Comparison of ENCODE assay signal across 16 cellular contexts in the genomic region with DNA sequence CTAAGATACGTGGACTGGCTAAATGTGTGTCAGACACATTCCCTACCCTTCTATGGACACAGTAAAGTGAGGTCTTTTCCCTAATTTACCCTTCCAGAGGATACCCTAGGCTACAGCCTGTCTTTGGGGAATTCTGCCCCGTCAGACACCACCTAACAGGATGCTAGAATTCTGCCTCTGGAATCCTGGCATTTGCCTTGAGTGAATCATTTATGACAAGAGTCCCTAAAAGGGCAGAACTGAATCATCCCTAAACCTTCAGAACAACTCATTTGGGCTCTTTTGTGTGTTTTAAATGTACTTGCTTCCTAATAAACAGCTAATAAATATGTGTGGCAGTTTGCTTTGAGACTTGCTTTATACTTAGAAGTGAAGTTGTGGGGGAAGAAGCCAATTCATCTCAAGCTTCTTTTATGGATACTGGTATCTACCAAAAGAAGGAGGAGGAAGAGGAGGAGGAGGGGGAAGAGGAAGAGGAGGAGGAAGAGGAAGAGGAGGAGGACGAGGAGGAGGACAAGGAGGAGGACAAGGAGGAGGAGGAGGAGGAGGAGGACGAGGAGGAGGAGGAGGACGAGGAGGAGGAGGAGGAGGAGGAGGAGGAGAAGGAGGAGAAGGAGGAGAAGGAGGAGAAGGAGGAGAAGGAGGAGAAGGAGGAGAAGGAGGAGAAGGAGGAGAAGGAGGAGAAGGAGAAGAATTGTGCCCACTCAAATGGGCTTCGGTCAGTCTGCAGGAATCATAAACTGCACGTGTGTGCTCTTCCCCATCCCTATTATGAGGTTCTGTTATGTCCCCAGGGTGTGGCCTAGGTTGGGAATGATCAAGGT. TPM values are rescaled to one million over a fixed set of nuclear protein-coding genes. Genes with fewer than 3 reads are reported as not detected.
DNase-seq lines count a peak whose midpoint lies in the region; ATAC-seq, FAIRE-seq and TF ChIP-seq lines count a peak whose summit lies in the region.
"Had no signal": no experiment of that assay in that cellular context is flagged by ENCODE, and none has a peak within 500 bp of the region (broad histone marks: within the 10 kb centered on the region; RNA-seq: fewer than 3 reads in every experiment).

No MANE protein-coding gene starts in this region.

- no peak overlapping the region for H2AFZ ChIP-seq in endothelial cell of umbilical vein (ENCODE audit: low read depth, low read length)

- peaks cover 48% of the 10 kb centered on the region for H3K4me1 Mint-ChIP-seq in CD4-positive, alpha-beta T cell (ENCODE audit: low read depth)
- H3K4me1 Mint-ChIP-seq in CD8-positive, alpha-beta T cell (ENCODE audit: low read depth): peaks cover 31% of the 10 kb centered on the region

- H3K4me2 ChIP-seq in endothelial cell of umbilical vein (ENCODE audit: insufficient read depth, low read length): peak overlapping the region; percentile 10

- H3K4me1 ChIP-seq in endothelial cell of umbilical vein (ENCODE audit: control insufficient read depth, extremely low read depth, insufficient read depth, low read length) (peaks cover 42% of the 10 kb centered on the region), kidney (ENCODE audit: control insufficient read depth in 1 of 2, insufficient read depth in 1 of 2, low read depth in 1 of 2, low read length in 2 of 2) (peaks cover 0 to 2% of the 10 kb centered on the region in 2 donors)
- peaks cover 10% of the 10 kb centered on the region for H3K4me1 ChIP-seq in CD8-positive, alpha-beta T cell (ENCODE audit: insufficient read depth, low read length)
- H3K4me1 ChIP-seq: psoas muscle had no signal

- H3K36me3 ChIP-seq in endothelial cell of umbilical vein (ENCODE audit: control insufficient read depth in 2 of 2, extremely low read depth in 1 of 2, insufficient read depth in 2 of 2, low read length in 2 of 2) (peaks cover 6 to 16% of the 10 kb centered on the region in 2 experiments), kidney (ENCODE audit: control insufficient read depth in 1 of 2, insufficient read depth in 2 of 2, low read length in 2 of 2) (peaks cover 11 to 14% of the 10 kb centered on the region in 2 donors)
- H3K36me3 ChIP-seq in CD8-positive, alpha-beta T cell (ENCODE audit: insufficient read depth, low read length): peaks cover 11% of the 10 kb centered on the region

- TF ChIP-seq CTCF in endothelial cell of umbilical vein (IDR thresholded peaks at IDR 0.05; ENCODE audit: extremely low read depth in 1 of 2, insufficient read depth in 1 of 2, low read depth in 1 of 2, low read length in 2 of 2): no peak
- TF ChIP-seq CTCF in omental fat pad (IDR thresholded peaks at IDR 0.05): no peak
- TF ChIP-seq CTCF in CD4-positive, alpha-beta T cell (IDR thresholded peaks at IDR 0.05): no peak
- TF ChIP-seq CTCF in CD8-positive, alpha-beta T cell (IDR thresholded peaks at IDR 0.05): no peak
- TF ChIP-seq CTCF in kidney (IDR thresholded peaks at IDR 0.05; ENCODE audit: borderline replicate concordance, extremely low read depth, insufficient read depth): no peak

- H3K27me3 Mint-ChIP-seq in CD4-positive, alpha-beta T cell: no peaks in the 10 kb centered on the region
- H3K27me3 Mint-ChIP-seq in CD8-positive, alpha-beta T cell (ENCODE audit: low read depth): no peaks in the 10 kb centered on the region
- H3K27me3 Mint-ChIP-seq: stimulated activated naive CD8-positive, alpha-beta T cell treated with anti-CD3 and anti-CD28 coated beads, Interleukin-15, amount 100 ng/mL, for 72 hours had no signal

- H3K79me2 ChIP-seq in endothelial cell of umbilical vein (ENCODE audit: control insufficient read depth, insufficient read depth, low read length): peaks cover 34% of the 10 kb centered on the region

- no peak for TF ChIP-seq POLR2A in endothelial cell of umbilical vein (IDR thresholded peaks at IDR 0.05; ENCODE audit: low read depth, low read length)

- CTCF ChIA-PET in endothelial cell of umbilical vein (lab: Charles Lee): interaction anchor here (0.6 to 1.7 kb wide), 3 partner anchors 17 to 24 kb away, joined by 3 to 6 read pairs (median 3); no protein-coding TSS in a partner anchor
- CTCF ChIA-PET in CD4-positive, alpha-beta T cell (lab: Charles Lee): no interaction called here
- CTCF ChIA-PET in CD8-positive, alpha-beta T cell (lab: Charles Lee): interaction anchor here (0.9 kb wide), 1 partner anchor 36 kb away, joined by 3 read pairs; no protein-coding TSS in a partner anchor

- no TSS peak for BruUV-seq in endothelial cell of umbilical vein (replicated peaks; lab: Mats Ljungman, UMichigan)

- no peaks in the 10 kb centered on the region for H3K9me1 ChIP-seq in endothelial cell of umbilical vein (replicated peaks; ENCODE audit: control insufficient read depth, extremely low read depth, insufficient read depth, low read length)

- H3K36me3 Mint-ChIP-seq in CD4-positive, alpha-beta T cell (ENCODE audit: low read depth): peaks cover 88% of the 10 kb centered on the region
- peaks cover 78% of the 10 kb centered on the region for H3K36me3 Mint-ChIP-seq in CD8-positive, alpha-beta T cell

- FAIRE-seq in endothelial cell of umbilical vein (lab: Jason Lieb, UNC) (peak; percentile 68), kidney (lab: Jason Lieb, UNC) (no peak)

- H3K9ac ChIP-seq in endothelial cell of umbilical vein (replicated peaks; ENCODE audit: extremely low read depth, insufficient read depth, low read length) (no peak overlapping the region), kidney (ENCODE audit: low read length in 2 of 2) (no peak overlapping the region)

- dilution Hi-C loops in endothelial cell of umbilical vein (cut with MboI; ENCODE audit: extremely low pct_ligation_motif_present, low sequenced_read_pairs): no loop called here

- H3K27ac ChIP-seq in endothelial cell of umbilical vein (ENCODE audit: insufficient read depth, low read depth, low read length) (peak overlapping the region; percentile 10), kidney (ENCODE audit: low read depth in 2 of 2, low read length in 2 of 2) (no peak overlapping the region)
- H3K27ac ChIP-seq in CD4-positive, alpha-beta T cell (ENCODE audit: low read depth, low read length): no peak overlapping the region
- no peak overlapping the region for H3K27ac ChIP-seq in CD8-positive, alpha-beta T cell (ENCODE audit: low read depth, low read length)
- H3K27ac ChIP-seq: coronary artery, psoas muscle had no signal

- POLR2A ChIA-PET in endothelial cell of umbilical vein (lab: Charles Lee): no interaction called here
- POLR2A ChIA-PET in CD4-positive, alpha-beta T cell (lab: Charles Lee): no interaction called here
- POLR2A ChIA-PET in CD8-positive, alpha-beta T cell (lab: Charles Lee): no interaction called here

- no peaks in the 10 kb centered on the region for H3K9me3 ChIP-seq in endothelial cell of umbilical vein (replicated peaks; ENCODE audit: control insufficient read depth, insufficient read depth, low read length)
- H3K9me3 ChIP-seq in CD4-positive, alpha-beta T cell (ENCODE audit: control insufficient read depth, low read length): no peaks in the 10 kb centered on the region
- H3K9me3 ChIP-seq in CD8-positive, alpha-beta T cell (ENCODE audit: low read length): no peaks in the 10 kb centered on the region
- H3K9me3 ChIP-seq in kidney (ENCODE audit: control insufficient read depth in 1 of 2, low read length in 2 of 2): no peaks in the 10 kb centered on the region
- H3K9me3 ChIP-seq: psoas muscle had no signal

- no peaks in the 10 kb centered on the region for H3K27me3 ChIP-seq in endothelial cell of umbilical vein (ENCODE audit: control insufficient read depth in 2 of 2, insufficient read depth in 2 of 2, low read length in 2 of 2)
- H3K27me3 ChIP-seq in CD4-positive, alpha-beta T cell (ENCODE audit: control insufficient read depth, insufficient read depth, low read length): no peaks in the 10 kb centered on the region
- no peaks in the 10 kb centered on the region for H3K27me3 ChIP-seq in CD8-positive, alpha-beta T cell (ENCODE audit: insufficient read depth, low read length)

- no peak overlapping the region for H3K4me3 ChIP-seq in endothelial cell of umbilical vein (replicated peaks in 1 of 3; ENCODE audit: insufficient read depth in 1 of 3, low read depth in 1 of 3, low read length in 3 of 3)
- H3K4me3 ChIP-seq in CD8-positive, alpha-beta T cell (ENCODE audit: low read depth, low read length): no peak overlapping the region
- no peak overlapping the region for H3K4me3 ChIP-seq in kidney (ENCODE audit: low read length in 2 of 2)
- H3K4me3 ChIP-seq: coronary artery, psoas muscle had no signal

- DNase-seq in COLO829 (ENCODE audit: low spot score) (peak; percentile 32), RKO (ENCODE audit: low spot score) (peak; percentile 55), endothelial cell of umbilical vein (ENCODE audit: low read depth, low spot score) (peak; percentile 32), omental fat pad (ENCODE audit: low spot score) (no peak), NCI-H1092 treated with DMSO at 0.1 percent for 48 hours (lab: John Stamatoyannopoulos, UW) (no peak), kidney (no peak)
- no peak for DNase-seq in CD4-positive, alpha-beta T cell
- DNase-seq in CD8-positive, alpha-beta T cell: no peak
- DNase-seq: activated CD4-positive, alpha-beta T cell treated with anti-CD3 and anti-CD28 coated beads, Interleukin-2, amount 50 U/mL, for 4 hours; activated naive CD4-positive, alpha-beta T cell treated with anti-CD3 and anti-CD28 coated beads, Interleukin-2, amount 50 U/mL, for 16 hours; midbrain; NCI-H2171 treated with DMSO at 0.1 percent for 48 hours; psoas muscle; stimulated activated CD4-positive, alpha-beta T cell treated with anti-CD3 and anti-CD28 coated beads, Interleukin-4, amount 100 ng/mL, for 1 hour had no signal

- no peak overlapping the region for H3K4me3 Mint-ChIP-seq in CD4-positive, alpha-beta T cell
- no peak overlapping the region for H3K4me3 Mint-ChIP-seq in CD8-positive, alpha-beta T cell
- H3K4me3 Mint-ChIP-seq: stimulated activated naive CD8-positive, alpha-beta T cell treated with anti-CD3 and anti-CD28 coated beads, Interleukin-15, amount 100 ng/mL, for 72 hours had no signal

- ATAC-seq in omental fat pad (ENCODE audit: low FRiP score): peak; percentile 46
- ATAC-seq in CD4-positive, alpha-beta T cell (ENCODE audit: poor library complexity): no peak
- no peak for ATAC-seq in CD8-positive, alpha-beta T cell
- ATAC-seq: psoas muscle had no signal

- H4K20me1 ChIP-seq in endothelial cell of umbilical vein (replicated peaks; ENCODE audit: control insufficient read depth, extremely low read depth, insufficient read depth, low read length): no peaks in the 10 kb centered on the region

- H3K27ac Mint-ChIP-seq in CD4-positive, alpha-beta T cell: no peak overlapping the region
- no peak overlapping the region for H3K27ac Mint-ChIP-seq in CD8-positive, alpha-beta T cell
- H3K27ac Mint-ChIP-seq: stimulated activated naive CD8-positive, alpha-beta T cell treated with anti-CD3 and anti-CD28 coated beads, Interleukin-15, amount 100 ng/mL, for 72 hours had no signal

- intact Hi-C loops in endothelial cell of umbilical vein (cut with micrococcal nuclease) (no loop called here), kidney (cut with DNase I) (no loop called here)
- intact Hi-C loops in CD4-positive, alpha-beta T cell (cut with DNase I, micrococcal nuclease): no loop called here
- intact Hi-C loops in CD8-positive, alpha-beta T cell (cut with DNase I, micrococcal nuclease): loop anchor here in 1 of 2 experiments (10.0 kb wide), 1 partner anchor 289 kb away; no protein-coding TSS in a partner anchor

- no peaks in the 10 kb centered on the region for H3K9me3 Mint-ChIP-seq in CD4-positive, alpha-beta T cell
- no peaks in the 10 kb centered on the region for H3K9me3 Mint-ChIP-seq in CD8-positive, alpha-beta T cell
- H3K9me3 Mint-ChIP-seq: stimulated activated naive CD8-positive, alpha-beta T cell treated with anti-CD3 and anti-CD28 coated beads, Interleukin-15, amount 100 ng/mL, for 72 hours had no signal

RNA-seq across cellular contexts. Expression of gene PARP12, which starts 27.1 kb away (rescaled TPM):
- 52.2 and 65.4 TPM in 2 replicates for total RNA-seq in endothelial cell of umbilical vein
- polyA plus RNA-seq in endothelial cell of umbilical vein: 83.2 and 89.1 TPM in 2 replicates
- 62.3 and 62.8 TPM in 2 replicates for polyA plus RNA-seq in endothelial cell of umbilical vein (2011; cell fraction: cytosol; rRNA removed)
- 147 and 151 TPM in 2 replicates for polyA plus RNA-seq in endothelial cell of umbilical vein (2011; cell fraction: nucleus; rRNA removed)
- 51.6 and 58.8 TPM in 2 replicates for polyA plus RNA-seq in endothelial cell of umbilical vein (2012)
- 71.4 and 86.8 TPM in 2 replicates for polyA minus RNA-seq in endothelial cell of umbilical vein
- polyA minus RNA-seq in endothelial cell of umbilical vein (2011; cell fraction: cytosol; rRNA and poly(A)+ RNA removed): 30.9 TPM
- 59.9 and 68.6 TPM in 2 replicates for polyA minus RNA-seq in endothelial cell of umbilical vein (2011; cell fraction: nucleus; rRNA and poly(A)+ RNA removed)
- total RNA-seq in omental fat pad: 10 to 100 TPM; 15.6 to 85.1 (median 45.6) TPM
- total RNA-seq in CD4-positive, alpha-beta T cell: 10 to 100 TPM; 76.7 to 78.5 TPM
- 10 to 100 TPM; 70.3 to 85.5 TPM for total RNA-seq in CD8-positive, alpha-beta T cell
- total RNA-seq in kidney: 40.2 TPM
- polyA plus RNA-seq in kidney (ENCODE audit: insufficient read depth, low read depth, low replicate concordance): 15.2 TPM

Comparison
In these comparisons a context has a peak if more than half of its experiments do, and no peak if none do; other contexts are left out.
1. DNase-seq: peak in COLO829 (single experiment), RKO (single experiment) and endothelial cell of umbilical vein (single experiment); none in omental fat pad (single experiment), CD4-positive, alpha-beta T cell (0 of 10), NCI-H1092 treated with DMSO at 0.1 percent for 48 hours (single experiment), CD8-positive, alpha-beta T cell (0 of 7) and kidney (single experiment).